Comparison of ENCODE assay signal across 14 cellular contexts in genomic region chr5:151534345-151534744, GRCh38. TPM values are rescaled to one million over a fixed set of nuclear protein-coding genes. Genes with fewer than 3 reads are reported as not detected.
"Had no signal": no experiment of that assay in that cellular context is flagged by ENCODE, and none has a peak within 500 bp of the region (broad histone marks: within the 10 kb centered on the region; RNA-seq: fewer than 3 reads in every experiment).

No MANE protein-coding gene starts in this region.

- H3K27ac ChIP-seq: breast epithelium, heart left ventricle, ovary, thoracic aorta had no signal

- H3K4me1 ChIP-seq: breast epithelium, heart left ventricle had no signal

- H3K4me3 Mint-ChIP-seq: activated naive CD8-positive, alpha-beta T cell; neural crest cell; stimulated activated naive CD8-positive, alpha-beta T cell treated with anti-CD3 and anti-CD28 coated beads, Interleukin-15, Interleukin-2, amounts not matched to agents 100 ng/mL and 50 ng/mL, for 24 hours had no signal

- H3K9me3 ChIP-seq: breast epithelium, heart left ventricle, ovary, thoracic aorta had no signal

- H3K27me3 Mint-ChIP-seq: activated naive CD8-positive, alpha-beta T cell; stimulated activated naive CD8-positive, alpha-beta T cell treated with anti-CD3 and anti-CD28 coated beads, Interleukin-15, Interleukin-2, amounts not matched to agents 100 ng/mL and 50 ng/mL, for 24 hours had no signal

- ATAC-seq: heart left ventricle, left ventricle myocardium superior had no signal

- H3K4me3 ChIP-seq: breast epithelium, heart left ventricle, ovary, thoracic aorta had no signal

- H3K27ac Mint-ChIP-seq: activated naive CD8-positive, alpha-beta T cell; stimulated activated naive CD8-positive, alpha-beta T cell treated with anti-CD3 and anti-CD28 coated beads, Interleukin-15, Interleukin-2, amounts not matched to agents 100 ng/mL and 50 ng/mL, for 24 hours had no signal

- H3K36me3 ChIP-seq: breast epithelium, heart left ventricle, ovary, thoracic aorta had no signal

- H3K27me3 ChIP-seq: breast epithelium, ovary had no signal

- DNase-seq: activated CD4-positive, alpha-beta T cell treated with anti-CD3 and anti-CD28 coated beads for 4 hours; activated CD8-positive, alpha-beta memory T cell treated with anti-CD3 and anti-CD28 coated beads for 24 hours; aorta; heart left ventricle; left ventricle myocardium superior; ovary; stimulated activated CD4-positive, alpha-beta T cell treated with anti-CD3 and anti-CD28 coated beads, Interleukin-12 subunit alpha, Interleukin-12 subunit beta, amount 100 ng/mL, for 4 hours had no signal

- FAIRE-seq: frontal cortex, keratinocyte had no signal

- H3K36me3 Mint-ChIP-seq: activated naive CD8-positive, alpha-beta T cell had no signal

- H3K9me3 Mint-ChIP-seq: neural crest cell; stimulated activated naive CD8-positive, alpha-beta T cell treated with anti-CD3 and anti-CD28 coated beads, Interleukin-15, Interleukin-2, amounts not matched to agents 100 ng/mL and 50 ng/mL, for 24 hours had no signal

RNA-seq across cellular contexts. Expression of gene FAT2, which starts 56.8 kb away (rescaled TPM):
- total RNA-seq: left ventricle myocardium superior, neural crest cell had no signal
- polyA plus RNA-seq: aorta had no signal
